In the genomic region with DNA sequence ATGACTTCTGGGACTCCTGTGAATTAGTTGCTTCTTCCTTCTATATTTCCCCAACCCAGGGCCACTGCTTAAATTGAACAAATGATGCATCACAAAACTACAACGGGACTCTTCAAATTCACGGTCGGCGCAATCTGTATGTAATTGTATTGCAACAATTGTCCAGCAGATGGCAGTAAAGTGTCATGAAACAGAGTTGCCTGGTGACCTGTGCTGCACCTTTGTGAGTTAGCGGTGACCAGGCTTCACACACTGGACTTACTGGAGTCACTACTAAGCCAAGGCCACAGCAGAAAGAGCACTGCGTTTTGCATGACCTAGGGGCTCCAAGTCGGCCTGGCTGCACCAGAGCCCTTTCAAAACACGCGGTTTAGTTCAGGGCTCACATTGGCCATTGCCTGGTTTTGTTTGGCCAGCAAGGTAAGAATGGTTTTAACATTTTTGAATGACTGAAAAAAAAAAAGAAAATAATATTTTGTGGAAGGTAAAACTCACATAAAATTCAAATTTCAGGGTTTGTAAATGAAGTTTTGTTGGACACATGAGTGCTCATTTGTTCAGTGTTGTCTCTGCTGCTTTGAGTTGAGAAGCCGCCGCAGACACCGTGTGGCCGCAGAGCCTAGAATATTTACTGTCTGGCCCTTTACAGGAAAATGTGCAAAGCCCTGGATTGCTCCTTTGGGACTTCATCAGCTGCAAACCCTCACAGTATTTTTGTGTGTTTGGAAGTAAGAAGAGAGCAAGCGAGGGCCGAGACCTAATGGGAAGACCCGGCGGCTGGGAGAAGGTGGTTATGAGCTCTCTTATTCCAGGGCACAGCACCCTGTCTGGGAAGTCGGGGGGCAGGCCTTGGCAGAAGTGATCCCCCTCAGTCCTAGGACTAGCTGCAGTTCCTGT, we compare ENCODE assay signal across 8 cellular contexts. TPM values are rescaled to one million over a fixed set of nuclear protein-coding genes. Genes with fewer than 3 reads are reported as not detected.
A peak's percentile ranks its signal among the peaks of the same experiment; 100 is the strongest.
DNase-seq lines count a peak whose midpoint lies in the region; ATAC-seq and TF ChIP-seq lines count a peak whose summit lies in the region.

No MANE protein-coding gene starts in this region.

- no peaks in the 10 kb centered on the region for H3K36me3 ChIP-seq in Caco-2 (ENCODE audit: control insufficient read depth, insufficient read depth, low read length)

- POLR2A ChIA-PET in Caco-2 (lab: Charles Lee): no interaction called here

- no TSS peak for BruUV-seq in Caco-2 (replicated peaks; lab: Mats Ljungman, UMichigan)

- no peaks in the 10 kb centered on the region for H3K9me3 Mint-ChIP-seq in Caco-2 (ENCODE audit: unreplicated experiment)

- H3K36me3 Mint-ChIP-seq in Caco-2 (ENCODE audit: insufficient read depth, unreplicated experiment): no peaks in the 10 kb centered on the region

- no peak overlapping the region for H3K27ac Mint-ChIP-seq in Caco-2 (ENCODE audit: unreplicated experiment)

- H3K27me3 Mint-ChIP-seq in Caco-2 (ENCODE audit: insufficient read depth, unreplicated experiment): peaks cover 27% of the 10 kb centered on the region

- peak; percentile 66 for ATAC-seq in GM19463 (IDR thresholded peaks at IDR 0.05; ENCODE audit: unreplicated experiment)

- DNase-seq in Caco-2 (peak; percentile 79 to 81), LHCN-M2 (ENCODE audit: low read depth) (peak; percentile 54), SW480 (ENCODE audit: low spot score) (peak; percentile 62), islet precursor cell (peak; percentile 88), NCI-H526 treated with DMSO at 0.1 percent for 48 hours (lab: John Stamatoyannopoulos, UW) (no peak)
- peak; percentile 43 for DNase-seq in central memory CD4-positive, alpha-beta T cell
- peak in 2 of 3 experiments; percentile 24 to 47 for DNase-seq in stimulated activated CD4-positive, alpha-beta T cell treated with anti-CD3 and anti-CD28 coated beads, TNF-alpha, amount 100 ng/mL, for 24 hours (ENCODE audit: low read depth in 3 of 3)

- H3K4me1 Mint-ChIP-seq in Caco-2 (ENCODE audit: low read depth, unreplicated experiment): peaks cover 5% of the 10 kb centered on the region

- CTCF ChIA-PET in Caco-2 (lab: Charles Lee): interaction anchor here (1.2 to 2.0 kb wide), 4 partner anchors 11 to 1192 kb away, joined by 3 to 8 read pairs (median 6); no protein-coding TSS in a partner anchor

- peak; percentile 68 to 92 for TF ChIP-seq CTCF in Caco-2 (IDR thresholded peaks at IDR 0.05; ENCODE audit: insufficient read depth in 1 of 2, low read depth in 1 of 2, low read length in 1 of 2, severe bottlenecking in 1 of 2, unreplicated experiment in 1 of 2)

- H3K9me3 ChIP-seq in Caco-2: no peaks in the 10 kb centered on the region

- H3K4me3 ChIP-seq in Caco-2 (ENCODE audit: low read depth, low read length): no peak overlapping the region

- no peaks in the 10 kb centered on the region for H3K4me1 ChIP-seq in Caco-2

- no peak overlapping the region for H3K4me3 Mint-ChIP-seq in Caco-2 (ENCODE audit: unreplicated experiment)

- intact Hi-C loops in Caco-2 (cut with micrococcal nuclease; ENCODE audit: unreplicated experiment): loop anchor here (1.0 kb wide), 7 partner anchors 11 to 1253 kb away; no protein-coding TSS in a partner anchor

- no peaks in the 10 kb centered on the region for H3K27me3 ChIP-seq in Caco-2 (replicated peaks; ENCODE audit: control insufficient read depth, insufficient read depth, low read length)

RNA-seq across cellular contexts. Expression of gene ZNF32, which starts 23.2 kb away (rescaled TPM):
- 25.3 and 30.3 TPM in 2 replicates for total RNA-seq in Caco-2 (2022)
- total RNA-seq in LHCN-M2 (2014; rRNA removed): 36.7 and 37.4 TPM in 2 replicates
- 32.5 TPM for polyA plus RNA-seq in LHCN-M2 (2012)
